ENCODE assay signal across 10 cellular contexts in the genomic region with DNA sequence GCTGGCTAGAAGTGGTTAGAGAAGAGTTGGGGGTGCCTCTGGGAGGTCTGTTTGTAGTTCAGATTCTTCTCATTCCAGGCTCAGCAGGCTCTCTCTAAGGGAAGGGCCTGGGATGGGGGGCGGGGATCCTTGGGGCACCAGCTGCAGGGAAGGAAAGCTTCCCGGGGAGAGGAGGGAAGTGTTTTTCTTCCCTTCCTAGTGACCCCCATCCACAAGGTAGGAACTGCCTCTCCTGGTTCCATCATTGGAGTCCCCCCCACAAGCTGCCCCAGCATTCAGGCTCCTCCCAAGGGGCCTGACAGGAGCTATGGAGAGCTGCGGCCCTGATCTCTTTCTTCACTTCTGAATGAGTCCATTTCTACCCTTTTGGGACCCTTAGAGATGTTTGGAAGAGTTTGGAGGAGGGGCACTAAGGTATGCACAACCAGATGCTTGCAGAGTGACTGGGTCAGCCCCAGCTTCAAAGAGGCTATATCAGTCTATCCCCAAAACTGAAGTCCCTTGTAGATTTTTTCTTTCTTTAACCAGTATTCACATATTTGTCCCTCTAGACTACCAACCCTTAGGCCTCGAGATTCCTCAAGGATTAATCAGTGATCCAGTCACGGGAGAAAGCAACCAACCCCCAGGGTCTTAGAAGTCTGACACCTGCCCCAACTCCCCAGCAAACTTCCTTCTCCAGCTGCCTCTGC. TPM values are rescaled to one million over a fixed set of nuclear protein-coding genes. Genes with fewer than 3 reads are reported as not detected.
DNase-seq lines count a peak whose midpoint lies in the region; ATAC-seq and TF ChIP-seq lines count a peak whose summit lies in the region.
"Had no signal": no experiment of that assay in that cellular context is flagged by ENCODE, and none has a peak within 500 bp of the region (broad histone marks: within the 10 kb centered on the region; RNA-seq: fewer than 3 reads in every experiment).

No MANE protein-coding gene starts in this region.

- H3K4me1 ChIP-seq in SJSA1 (replicated peaks): peaks cover 73% of the 10 kb centered on the region

- H3K4me3 ChIP-seq in SJSA1 (no peak overlapping the region), fibroblast of pulmonary artery (replicated peaks; ENCODE audit: low read depth, low read length) (no peak overlapping the region), retinal pigment epithelial cell (ENCODE audit: low read length) (peak overlapping the region; percentile 8)

- peak overlapping the region; percentile 95 for H3K27ac ChIP-seq in SJSA1

- DNase-seq in GM04504 (ENCODE audit: low read depth) (peak; percentile 77), SJSA1 (ENCODE audit: low read depth in 1 of 2, low spot score in 2 of 2) (peak; percentile 97 to 99), fibroblast of pulmonary artery (ENCODE audit: low read depth) (peak; percentile 72), retinal pigment epithelial cell (ENCODE audit: low read depth) (peak; percentile 78), NCI-H1417 (lab: John Stamatoyannopoulos, UW) (no peak)
- DNase-seq: anterior cingulate cortex, midbrain had no signal

- no peaks in the 10 kb centered on the region for H3K9me3 ChIP-seq in SJSA1 (replicated peaks)

- H3K36me3 ChIP-seq in SJSA1: no peaks in the 10 kb centered on the region

- no peak for ATAC-seq in HG03097 (IDR thresholded peaks at IDR 0.05; ENCODE audit: low FRiP score, unreplicated experiment)
- no peak for ATAC-seq in HG03108 (IDR thresholded peaks at IDR 0.05; ENCODE audit: unreplicated experiment)
- ATAC-seq in HG03175 (IDR thresholded peaks at IDR 0.05; ENCODE audit: unreplicated experiment): no peak

- no peak for TF ChIP-seq CTCF in fibroblast of pulmonary artery (IDR thresholded peaks at IDR 0.05; ENCODE audit: low read length, missing control alignments)
- TF ChIP-seq CTCF in retinal pigment epithelial cell (conservative IDR thresholded peaks at IDR 0.05; ENCODE audit: low read depth, low read length): no peak

- H3K27me3 ChIP-seq in SJSA1 (replicated peaks): no peaks in the 10 kb centered on the region

RNA-seq across cellular contexts. Expression of a gene that starts 13.9 kb away (rescaled TPM):
- 17.5 and 21.9 TPM in 2 replicates for total RNA-seq in SJSA1 (2014; rRNA removed; shearing (Covaris generic))

RNA-seq across cellular contexts. Expression of a gene that starts 40.2 kb away (rescaled TPM):
- total RNA-seq in SJSA1 (2014; rRNA removed; shearing (Covaris generic)): 5.6 and 22.7 TPM in 2 replicates

Comparison
In these comparisons a context has a peak if more than half of its experiments do, and no peak if none do; other contexts are left out.
1. DNase-seq: peak in GM04504 (single experiment), SJSA1 (2 of 2), fibroblast of pulmonary artery (single experiment) and retinal pigment epithelial cell (single experiment); none in NCI-H1417 (0 of 3).